ENCODE assay signal across 22 cellular contexts in genomic region chr5:170148430-170149205, GRCh38. TPM values are rescaled to one million over a fixed set of nuclear protein-coding genes. Genes with fewer than 3 reads are reported as not detected.
DNase-seq lines count a peak whose midpoint lies in the region; ATAC-seq and TF ChIP-seq lines count a peak whose summit lies in the region.
"Had no signal": no experiment of that assay in that cellular context is flagged by ENCODE, and none has a peak within 500 bp of the region (broad histone marks: within the 10 kb centered on the region; RNA-seq: fewer than 3 reads in every experiment).

No MANE protein-coding gene starts in this region.

- no peaks in the 10 kb centered on the region for H3K36me3 ChIP-seq in endodermal cell (ENCODE audit: control insufficient read depth, insufficient read depth, low read length)
- H3K36me3 ChIP-seq in esophagus squamous epithelium = no peaks in the 10 kb centered on the region
- H3K36me3 ChIP-seq in H7 (replicated peaks; ENCODE audit: control insufficient read depth, insufficient read depth, low read length) = no peaks in the 10 kb centered on the region
- H3K36me3 ChIP-seq: MG63 had no signal

- H3K9ac ChIP-seq in endodermal cell (ENCODE audit: extremely low read depth, low read length, poor library complexity, severe bottlenecking) = no peak overlapping the region

- no peaks in the 10 kb centered on the region for H3K9me3 Mint-ChIP-seq in endodermal cell

- H3K4me1 ChIP-seq in endodermal cell (ENCODE audit: control insufficient read depth, insufficient read depth, low read length) (peaks cover 8% of the 10 kb centered on the region), esophagus squamous epithelium (peaks cover 0 to 7% (median 0%) of the 10 kb centered on the region in 3 donors)

- TF ChIP-seq POLR2A in esophagus squamous epithelium (IDR thresholded peaks at IDR 0.05) = no peak

- no peak for ATAC-seq in HG02970 (IDR thresholded peaks at IDR 0.05; ENCODE audit: low FRiP score, unreplicated experiment)

- H3K9me3 ChIP-seq in endodermal cell (ENCODE audit: control insufficient read depth, low read length) = no peaks in the 10 kb centered on the region
- H3K9me3 ChIP-seq in esophagus squamous epithelium = no peaks in the 10 kb centered on the region
- H3K9me3 ChIP-seq: MG63 had no signal

- H3K4me1 Mint-ChIP-seq in endodermal cell = peaks cover 14% of the 10 kb centered on the region

- H3K27ac ChIP-seq in endodermal cell (ENCODE audit: low read depth, low read length) (no peak overlapping the region), esophagus squamous epithelium (no peak overlapping the region)
- H3K27ac ChIP-seq: C4-2B, RWPE1 had no signal

- intact Hi-C loops in esophagus squamous epithelium (cut with DNase I) = no loop called here

- 87 to 88% methylated on average over 9 to 12 of the region's 12 CpGs for WGBS in endodermal cell (ENCODE audit: insufficient coverage in 1 of 2, insufficient read length in 1 of 2), 2 experiments
- WGBS in esophagus squamous epithelium, 2 donors = 77 to 82% methylated on average over 9 to 11 of the region's 12 CpGs

- DNase-seq in ELF-1 (ENCODE audit: low read depth, low spot score) = peak; percentile 41
- DNase-seq in NCI-H774 (lab: John Stamatoyannopoulos, UW) = peak; percentile 21
- DNase-seq in endodermal cell = peak; percentile 44
- DNase-seq in retina = peak; percentile 57
- DNase-seq in esophagus squamous epithelium (lab: John Stamatoyannopoulos, UW) = no peak
- no peak for DNase-seq in H7
- DNase-seq: AML-193, COR-L47, GDM1, HCEC 1CT, IMR-90, Karpas-422, MG63, NCI-H1092, NCI-H146, NCI-H2029 treated with DMSO at 0.1 percent for 48 hours, NCI-H2171, SIG-M5 had no signal

- no peak for TF ChIP-seq CTCF in endodermal cell (conservative IDR thresholded peaks at IDR 0.05)
- no peak for TF ChIP-seq CTCF in esophagus squamous epithelium (IDR thresholded peaks at IDR 0.05)

- no peak overlapping the region for H3K4me3 Mint-ChIP-seq in endodermal cell

- H3K4me3 ChIP-seq in endodermal cell (ENCODE audit: low read length) (no peak overlapping the region), esophagus squamous epithelium (no peak overlapping the region), H7 (ENCODE audit: insufficient read depth, low read depth, low read length) (no peak overlapping the region)
- H3K4me3 ChIP-seq: MG63 had no signal

- no peaks in the 10 kb centered on the region for H3K27me3 Mint-ChIP-seq in endodermal cell (ENCODE audit: insufficient read depth)

- H3K27me3 ChIP-seq in endodermal cell (ENCODE audit: control insufficient read depth, insufficient read depth, low read length, poor library complexity, severe bottlenecking) = no peaks in the 10 kb centered on the region
- no peaks in the 10 kb centered on the region for H3K27me3 ChIP-seq in esophagus squamous epithelium
- H3K27me3 ChIP-seq in H7 (ENCODE audit: control insufficient read depth, insufficient read depth, low read length) = no peaks in the 10 kb centered on the region
- H3K27me3 ChIP-seq: MG63 had no signal

- no peak overlapping the region for H3K27ac Mint-ChIP-seq in endodermal cell

- no peaks in the 10 kb centered on the region for H3K36me3 Mint-ChIP-seq in endodermal cell (ENCODE audit: low read depth)

RNA-seq across cellular contexts. Expression of gene FOXI1, which starts 42.9 kb away (rescaled TPM):
- 1 to 10 TPM in 1 of 2 donors, under 1 TPM in 1; 0.44 to 3.5 TPM for total RNA-seq in endodermal cell
- 0.18 TPM for polyA plus RNA-seq in endodermal cell (2013, experiment 1 of 2)
- 0.17 TPM for polyA plus RNA-seq in endodermal cell (2013, experiment 2 of 2)
- not detected for total RNA-seq in esophagus squamous epithelium
- total RNA-seq in H7 (2014; rRNA removed; shearing (Covaris generic)) = 0.07 TPM in 1 of 2 replicates, not detected in the other
- total RNA-seq: IMR-90, NCI-H460 had no signal
- polyA plus RNA-seq: IMR-90 had no signal

Comparison
In these comparisons a context has a peak if more than half of its experiments do, and no peak if none do; other contexts are left out.
1. DNase-seq: peak in ELF-1 (single experiment), NCI-H774 (single experiment), endodermal cell (single experiment) and retina (single experiment); none in esophagus squamous epithelium (single experiment) and H7 (single experiment).